Comparison of ENCODE assay signal across 1 cellular context in the genomic region with DNA sequence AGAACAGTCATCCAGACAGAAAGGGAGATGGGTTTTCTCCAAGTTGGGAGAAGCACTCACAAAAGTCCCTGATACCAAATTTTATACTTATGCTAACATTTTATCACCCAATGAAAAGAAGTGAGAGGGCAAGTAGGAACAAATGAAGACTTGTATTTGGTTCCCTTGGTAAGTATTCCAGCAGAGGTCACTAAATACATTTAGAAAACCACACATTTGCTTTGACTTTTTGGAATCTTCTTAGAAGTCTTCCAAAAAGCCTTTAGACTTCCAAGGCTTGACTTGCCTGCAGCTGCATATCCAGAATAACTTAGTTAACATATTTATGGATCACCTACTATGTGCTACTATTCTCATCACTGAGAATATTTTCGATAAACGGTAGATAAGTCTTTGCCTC.
TF ChIP-seq lines count a peak whose summit lies in the region.

No MANE protein-coding gene starts in this region.

TF ChIP-seq in H1, 55 proteins besides CTCF, POLR2A, EP300 and RAD21:
- TF ChIP-seq, protein P1, sequence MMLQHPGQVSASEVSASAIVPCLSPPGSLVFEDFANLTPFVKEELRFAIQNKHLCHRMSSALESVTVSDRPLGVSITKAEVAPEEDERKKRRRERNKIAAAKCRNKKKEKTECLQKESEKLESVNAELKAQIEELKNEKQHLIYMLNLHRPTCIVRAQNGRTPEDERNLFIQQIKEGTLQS (IDR thresholded peaks at IDR 0.05; ENCODE audit: insufficient read depth, low read depth, low read length), result no peak
- TF ChIP-seq GABPA (IDR thresholded peaks at IDR 0.05; ENCODE audit: borderline replicate concordance, insufficient read depth, low read length), result no peak
- TF ChIP-seq BRCA1 (IDR thresholded peaks at IDR 0.05; ENCODE audit: low read depth, low read length), result no peak
- no peak for TF ChIP-seq GTF2F1 (IDR thresholded peaks at IDR 0.05; ENCODE audit: borderline replicate concordance, low read depth, low read length)
- TF ChIP-seq, protein P2, sequence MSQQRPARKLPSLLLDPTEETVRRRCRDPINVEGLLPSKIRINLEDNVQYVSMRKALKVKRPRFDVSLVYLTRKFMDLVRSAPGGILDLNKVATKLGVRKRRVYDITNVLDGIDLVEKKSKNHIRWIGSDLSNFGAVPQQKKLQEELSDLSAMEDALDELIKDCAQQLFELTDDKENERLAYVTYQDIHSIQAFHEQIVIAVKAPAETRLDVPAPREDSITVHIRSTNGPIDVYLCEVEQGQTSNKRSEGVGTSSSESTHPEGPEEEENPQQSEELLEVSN (IDR thresholded peaks at IDR 0.05), result no peak
- no peak for TF ChIP-seq JUND (IDR thresholded peaks at IDR 0.05; ENCODE audit: low read length)
- no peak for TF ChIP-seq TAF7 (optimal IDR thresholded peaks at IDR 0.05; ENCODE audit: borderline replicate concordance, low read depth, low read length)
